8 cellular contexts compared by ENCODE assay signal in the genomic region with DNA sequence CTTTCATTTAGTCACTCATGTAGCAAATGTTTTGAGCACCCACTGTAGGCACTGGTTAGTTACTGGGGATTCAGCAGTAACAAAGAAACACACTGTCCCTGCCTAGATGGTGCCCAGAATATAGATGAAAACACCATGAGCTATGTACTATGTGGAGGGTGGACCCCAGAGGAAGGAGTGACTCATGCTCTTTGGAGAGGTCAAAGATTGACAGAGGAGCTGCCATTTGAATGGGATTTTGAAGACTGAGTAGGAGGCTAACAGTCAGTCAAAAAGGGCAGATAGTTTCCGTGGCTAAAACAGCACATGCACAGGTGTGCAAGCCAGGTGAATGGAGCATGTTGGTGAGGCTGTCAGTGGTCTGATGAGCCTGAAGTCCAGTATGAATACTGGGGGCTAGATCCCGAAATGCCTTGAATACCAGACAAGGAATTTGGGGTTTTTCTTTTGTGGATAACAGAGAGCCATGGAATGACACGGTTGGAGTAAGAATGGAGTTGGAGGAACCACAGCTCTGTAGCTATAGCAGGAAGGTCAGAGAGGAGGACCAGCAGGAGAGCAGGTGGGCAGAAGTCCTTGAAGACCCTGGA. TPM values are rescaled to one million over a fixed set of nuclear protein-coding genes. Genes with fewer than 3 reads are reported as not detected.
DNase-seq lines count a peak whose midpoint lies in the region; ATAC-seq and TF ChIP-seq lines count a peak whose summit lies in the region.

No MANE protein-coding gene starts in this region.

- H4K12ac ChIP-seq in trophoblast cell (ENCODE audit: low read depth, low read length), result no peak overlapping the region

- H2AFZ ChIP-seq in trophoblast cell (ENCODE audit: insufficient read depth, low read length, poor library complexity), result no peak overlapping the region

- H2BK5ac ChIP-seq in trophoblast cell (ENCODE audit: low read depth, low read length, poor library complexity), result no peak overlapping the region

- peaks cover 65% of the 10 kb centered on the region for H3K4me1 Mint-ChIP-seq in T-helper 1 cell treated with Interleukin-12 subunit alpha and Interleukin-12 subunit beta and Interleukin-4 antibody, amounts not matched to agents 30 μg/mL and 1 μg/mL, for 36 hours (ENCODE audit: low read depth)

- no peaks in the 10 kb centered on the region for H3K27me3 Mint-ChIP-seq in T-helper 1 cell treated with Interleukin-12 subunit alpha and Interleukin-12 subunit beta and Interleukin-4 antibody, amounts not matched to agents 30 μg/mL and 1 μg/mL, for 36 hours (ENCODE audit: low read depth)

- no peak overlapping the region for H4K91ac ChIP-seq in trophoblast cell (ENCODE audit: low read depth, low read length)

- H3K9ac ChIP-seq in trophoblast cell (ENCODE audit: low read length), result no peak overlapping the region

- H3K14ac ChIP-seq in trophoblast cell (ENCODE audit: low read length), result no peak overlapping the region

- H3K36me3 ChIP-seq in trophoblast cell (ENCODE audit: control insufficient read depth in 1 of 2, insufficient read depth in 2 of 2, low read length in 2 of 2) (no peaks in the 10 kb centered on the region), psoas muscle (ENCODE audit: insufficient read depth in 1 of 2, low read depth in 1 of 2) (no peaks in the 10 kb centered on the region)

- WGBS in trophoblast cell (ENCODE audit: extremely low coverage, insufficient coverage, insufficient read length), result no CpG with 5 or more reads among the region's 3 CpGs
- WGBS in psoas muscle, 3 donors, result 72 to 79% (median 72%) methylated on average over 3 of the region's 3 CpGs

- H3K79me2 ChIP-seq in trophoblast cell (ENCODE audit: control insufficient read depth, insufficient read depth, low read length, poor library complexity), result no peaks in the 10 kb centered on the region

- H3K4me2 ChIP-seq in trophoblast cell (ENCODE audit: low read length), result no peak overlapping the region

- no peak overlapping the region for H2BK120ac ChIP-seq in trophoblast cell (ENCODE audit: insufficient read depth, low read length, poor library complexity)

- H3K27ac Mint-ChIP-seq in T-helper 1 cell treated with Interleukin-12 subunit alpha and Interleukin-12 subunit beta and Interleukin-4 antibody, amounts not matched to agents 30 μg/mL and 1 μg/mL, for 36 hours, result peak overlapping the region; percentile 87

- H3K9me3 ChIP-seq in trophoblast cell (ENCODE audit: insufficient read depth, low read depth, low read length) (peaks cover 2% of the 10 kb centered on the region), psoas muscle (peaks cover 19% of the 10 kb centered on the region)

- no peak overlapping the region for H2AK5ac ChIP-seq in trophoblast cell (ENCODE audit: low read length)

- H3K4me3 ChIP-seq in fibroblast of the aortic adventitia (ENCODE audit: low read depth, low read length), result no peak overlapping the region
- no peak overlapping the region for H3K4me3 ChIP-seq in trophoblast cell (ENCODE audit: low read depth, low read length)
- no peak overlapping the region for H3K4me3 ChIP-seq in psoas muscle

- intact Hi-C loops in psoas muscle (cut with DNase I), result no loop called here

- H3K27me3 ChIP-seq in trophoblast cell (ENCODE audit: insufficient read depth, low read length), result no peaks in the 10 kb centered on the region
- peaks cover 0 to 26% (median 0%) of the 10 kb centered on the region in 3 donors for H3K27me3 ChIP-seq in psoas muscle (ENCODE audit: insufficient read depth in 3 of 3, low read length in 2 of 3)

- no peak overlapping the region for H3K18ac ChIP-seq in trophoblast cell (ENCODE audit: low read length)

- no peak for TF ChIP-seq CTCF in fibroblast of the aortic adventitia (IDR thresholded peaks at IDR 0.05; ENCODE audit: insufficient read depth, low read length)
- no peak for TF ChIP-seq CTCF in psoas muscle (IDR thresholded peaks at IDR 0.05)

- ATAC-seq in GM18498 (IDR thresholded peaks at IDR 0.05; ENCODE audit: unreplicated experiment), result peak; percentile 38
- ATAC-seq in HG02588 (IDR thresholded peaks at IDR 0.05; ENCODE audit: unreplicated experiment), result peak; percentile 32
- ATAC-seq in psoas muscle, result no peak

- H3K23ac ChIP-seq in trophoblast cell (ENCODE audit: low read length), result no peak overlapping the region

- no peak overlapping the region for H3K4ac ChIP-seq in trophoblast cell (ENCODE audit: low read depth, low read length)

- no peak overlapping the region for H4K8ac ChIP-seq in trophoblast cell (ENCODE audit: low read depth, low read length)

- no peak overlapping the region for H2BK12ac ChIP-seq in trophoblast cell (ENCODE audit: low read length)

- DNase-seq in fibroblast of the aortic adventitia (ENCODE audit: low read depth) (peak; percentile 40), NCI-H1417 (lab: John Stamatoyannopoulos, UW) (no peak), trophoblast cell (no peak), psoas muscle (no peak), NCI-H1092 (lab: John Stamatoyannopoulos, UW) (no peak)

- H3K27ac ChIP-seq in trophoblast cell (ENCODE audit: low read depth, low read length), result no peak overlapping the region
- H3K27ac ChIP-seq in psoas muscle, result no peak overlapping the region

- H3K79me1 ChIP-seq in trophoblast cell (ENCODE audit: low read length), result no peaks in the 10 kb centered on the region

- peak overlapping the region; percentile 71 for H3K4me3 Mint-ChIP-seq in T-helper 1 cell treated with Interleukin-12 subunit alpha and Interleukin-12 subunit beta and Interleukin-4 antibody, amounts not matched to agents 30 μg/mL and 1 μg/mL, for 36 hours

- peaks cover 61% of the 10 kb centered on the region for H3K36me3 Mint-ChIP-seq in T-helper 1 cell treated with Interleukin-12 subunit alpha and Interleukin-12 subunit beta and Interleukin-4 antibody, amounts not matched to agents 30 μg/mL and 1 μg/mL, for 36 hours (ENCODE audit: low read depth)

- H3K4me1 ChIP-seq in trophoblast cell (ENCODE audit: control insufficient read depth in 1 of 2, insufficient read depth in 2 of 2, low read length in 2 of 2), result no peaks in the 10 kb centered on the region
- no peaks in the 10 kb centered on the region for H3K4me1 ChIP-seq in psoas muscle

- peaks cover 16% of the 10 kb centered on the region for H3K9me3 Mint-ChIP-seq in T-helper 1 cell treated with Interleukin-12 subunit alpha and Interleukin-12 subunit beta and Interleukin-4 antibody, amounts not matched to agents 30 μg/mL and 1 μg/mL, for 36 hours

RNA-seq across cellular contexts. Expression of gene IL21R, which starts 6.1 kb away (rescaled TPM):
- 0.54 TPM in 1 of 2 replicates, not detected in the other for total RNA-seq in fibroblast of the aortic adventitia (ENCODE audit: low replicate concordance)
- polyA plus RNA-seq in trophoblast cell (2013), result 0.08 and 0.15 TPM in 2 replicates
- total RNA-seq in psoas muscle, result under 1 TPM in 3 of 4 donors, not detected in 1; 0.08 to 0.15 (median 0.12) TPM
- under 1 TPM in 2 of 3 donors, not detected in 1; 0.01 to 0.05 TPM for polyA plus RNA-seq in psoas muscle

Comparison
In these comparisons a context has a peak if more than half of its experiments do, and no peak if none do; other contexts are left out.
1. ATAC-seq: peak in GM18498 (single experiment) and HG02588 (single experiment); none in psoas muscle (0 of 4).